ENCODE assay signal across 1 cellular context in the genomic region with DNA sequence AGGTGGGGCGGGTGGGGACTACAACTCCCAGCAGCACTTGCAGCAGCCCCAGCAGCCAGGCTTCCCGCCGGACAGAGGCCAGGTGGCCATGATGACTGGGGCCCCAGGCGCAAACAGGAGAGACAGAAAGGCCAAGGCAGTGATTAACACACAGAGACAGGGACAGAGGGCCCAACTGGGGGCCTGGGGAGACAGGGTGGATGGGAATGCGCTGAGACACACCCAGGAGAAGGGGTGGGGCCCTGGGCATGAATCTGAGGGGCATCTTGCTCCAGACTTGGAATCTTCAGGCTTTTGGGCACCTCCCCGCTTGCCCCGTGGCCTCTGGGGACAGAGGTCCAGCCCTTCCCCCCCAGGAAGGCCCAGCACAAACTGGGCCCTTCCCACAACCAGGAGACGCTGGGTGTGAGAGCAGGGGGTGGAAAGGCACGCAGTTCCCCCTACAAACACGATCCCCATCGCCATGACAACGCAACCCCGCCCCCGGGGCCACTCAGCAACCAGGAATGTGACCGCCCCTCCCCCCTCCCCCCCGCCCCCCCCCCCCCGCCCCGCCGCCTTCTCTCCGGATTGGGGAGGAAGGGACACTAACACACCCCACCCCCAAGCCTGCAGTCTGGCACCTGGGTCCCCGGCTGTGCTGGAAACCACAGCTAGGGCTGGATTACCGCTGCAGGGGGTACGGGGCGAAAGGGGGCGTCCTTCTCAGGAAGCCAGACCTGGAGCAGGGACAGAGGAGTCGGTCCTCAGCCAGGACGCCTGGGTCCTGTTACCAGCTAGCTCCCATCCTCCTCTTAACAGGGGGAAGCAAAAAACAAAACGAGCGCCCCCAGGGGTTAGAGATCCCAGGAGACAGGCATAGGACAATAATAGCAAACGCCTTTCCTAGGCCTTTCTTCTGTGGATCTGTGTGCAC.
TF ChIP-seq lines count a peak whose summit lies in the region.

No MANE protein-coding gene starts in this region.

TF ChIP-seq in HEK293, 187 proteins besides CTCF, POLR2A, EP300 and RAD21 (continued from another document and continues in another):
- no peak for TF ChIP-seq ZSCAN18 (tag by site-specific recombination; IDR thresholded peaks at IDR 0.05)
- TF ChIP-seq, protein P1, sequence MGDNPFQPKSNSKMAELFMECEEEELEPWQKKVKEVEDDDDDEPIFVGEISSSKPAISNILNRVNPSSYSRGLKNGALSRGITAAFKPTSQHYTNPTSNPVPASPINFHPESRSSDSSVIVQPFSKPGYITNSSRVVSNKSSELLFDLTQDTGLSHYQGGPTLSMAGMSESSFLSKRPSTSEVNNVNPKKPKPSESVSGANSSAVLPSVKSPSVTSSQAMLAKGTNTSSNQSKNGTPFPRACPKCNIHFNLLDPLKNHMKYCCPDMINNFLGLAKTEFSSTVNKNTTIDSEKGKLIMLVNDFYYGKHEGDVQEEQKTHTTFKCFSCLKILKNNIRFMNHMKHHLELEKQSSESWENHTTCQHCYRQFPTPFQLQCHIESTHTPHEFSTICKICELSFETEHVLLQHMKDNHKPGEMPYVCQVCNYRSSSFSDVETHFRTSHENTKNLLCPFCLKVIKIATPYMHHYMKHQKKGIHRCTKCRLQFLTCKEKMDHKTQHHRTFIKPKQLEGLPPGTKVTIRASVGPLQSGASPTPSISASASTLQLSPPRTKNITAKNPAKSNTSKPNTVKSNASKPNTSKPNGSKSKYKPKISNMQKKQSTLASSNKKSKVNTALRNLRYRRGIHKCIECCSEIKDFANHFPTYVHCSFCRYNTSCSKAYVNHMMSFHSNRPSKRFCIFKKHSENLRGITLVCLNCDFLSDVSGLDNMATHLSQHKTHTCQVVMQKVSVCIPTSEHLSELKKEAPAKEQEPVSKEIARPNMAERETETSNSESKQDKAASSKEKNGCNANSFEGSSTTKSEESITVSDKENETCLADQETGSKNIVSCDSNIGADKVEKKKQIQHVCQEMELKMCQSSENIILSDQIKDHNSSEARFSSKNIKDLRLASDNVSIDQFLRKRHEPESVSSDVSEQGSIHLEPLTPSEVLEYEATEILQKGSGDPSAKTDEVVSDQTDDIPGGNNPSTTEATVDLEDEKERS (tag by site-specific recombination; IDR thresholded peaks at IDR 0.05): no peak
- no peak for TF ChIP-seq ZNF624 (tag by site-specific recombination; IDR thresholded peaks at IDR 0.05)
- TF ChIP-seq GLIS1 (tag by site-specific recombination; IDR thresholded peaks at IDR 0.05): peak; percentile 90
- TF ChIP-seq OVOL3 (tag by site-specific recombination; IDR thresholded peaks at IDR 0.05): no peak
- TF ChIP-seq ZIC2 (tag by site-specific recombination; IDR thresholded peaks at IDR 0.05): peak; percentile 49
- TF ChIP-seq ZNF629 (tag by site-specific recombination; IDR thresholded peaks at IDR 0.05): no peak
- TF ChIP-seq ZNF140 (tag by site-specific recombination; IDR thresholded peaks at IDR 0.05): no peak
- peak; percentile 63 for TF ChIP-seq SP2 (tag by site-specific recombination; IDR thresholded peaks at IDR 0.05)
- TF ChIP-seq ZNF18 (tag by site-specific recombination; IDR thresholded peaks at IDR 0.05): no peak
- TF ChIP-seq ZBTB11 (tag by site-specific recombination; conservative IDR thresholded peaks at IDR 0.05; ENCODE audit: low read depth): peak; percentile 56
- no peak for TF ChIP-seq ZNF292 (tag by site-specific recombination; IDR thresholded peaks at IDR 0.05; ENCODE audit: borderline replicate concordance, low read depth)
- no peak for TF ChIP-seq KLF7 (tag by site-specific recombination; IDR thresholded peaks at IDR 0.05; ENCODE audit: borderline replicate concordance)
- no peak for TF ChIP-seq SETDB1 (IDR thresholded peaks at IDR 0.05; ENCODE audit: insufficient read length, low read length)
- no peak for TF ChIP-seq ZNF37A (tag by site-specific recombination; IDR thresholded peaks at IDR 0.05)
- no peak for TF ChIP-seq ZNF175 (tag by site-specific recombination; IDR thresholded peaks at IDR 0.05)
- no peak; the same call in 1 of the 2 replicates for TF ChIP-seq OSR2 (tag by site-specific recombination; IDR thresholded peaks at IDR 0.05)
- TF ChIP-seq, protein P2, sequence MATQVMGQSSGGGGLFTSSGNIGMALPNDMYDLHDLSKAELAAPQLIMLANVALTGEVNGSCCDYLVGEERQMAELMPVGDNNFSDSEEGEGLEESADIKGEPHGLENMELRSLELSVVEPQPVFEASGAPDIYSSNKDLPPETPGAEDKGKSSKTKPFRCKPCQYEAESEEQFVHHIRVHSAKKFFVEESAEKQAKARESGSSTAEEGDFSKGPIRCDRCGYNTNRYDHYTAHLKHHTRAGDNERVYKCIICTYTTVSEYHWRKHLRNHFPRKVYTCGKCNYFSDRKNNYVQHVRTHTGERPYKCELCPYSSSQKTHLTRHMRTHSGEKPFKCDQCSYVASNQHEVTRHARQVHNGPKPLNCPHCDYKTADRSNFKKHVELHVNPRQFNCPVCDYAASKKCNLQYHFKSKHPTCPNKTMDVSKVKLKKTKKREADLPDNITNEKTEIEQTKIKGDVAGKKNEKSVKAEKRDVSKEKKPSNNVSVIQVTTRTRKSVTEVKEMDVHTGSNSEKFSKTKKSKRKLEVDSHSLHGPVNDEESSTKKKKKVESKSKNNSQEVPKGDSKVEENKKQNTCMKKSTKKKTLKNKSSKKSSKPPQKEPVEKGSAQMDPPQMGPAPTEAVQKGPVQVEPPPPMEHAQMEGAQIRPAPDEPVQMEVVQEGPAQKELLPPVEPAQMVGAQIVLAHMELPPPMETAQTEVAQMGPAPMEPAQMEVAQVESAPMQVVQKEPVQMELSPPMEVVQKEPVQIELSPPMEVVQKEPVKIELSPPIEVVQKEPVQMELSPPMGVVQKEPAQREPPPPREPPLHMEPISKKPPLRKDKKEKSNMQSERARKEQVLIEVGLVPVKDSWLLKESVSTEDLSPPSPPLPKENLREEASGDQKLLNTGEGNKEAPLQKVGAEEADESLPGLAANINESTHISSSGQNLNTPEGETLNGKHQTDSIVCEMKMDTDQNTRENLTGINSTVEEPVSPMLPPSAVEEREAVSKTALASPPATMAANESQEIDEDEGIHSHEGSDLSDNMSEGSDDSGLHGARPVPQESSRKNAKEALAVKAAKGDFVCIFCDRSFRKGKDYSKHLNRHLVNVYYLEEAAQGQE (tag by site-specific recombination; IDR thresholded peaks at IDR 0.05): no peak; the same call in 1 of the 2 replicates
- no peak for TF ChIP-seq ZBTB7A (tag by site-specific recombination; IDR thresholded peaks at IDR 0.05; ENCODE audit: low read depth)
- TF ChIP-seq ZNF660 (tag by site-specific recombination; IDR thresholded peaks at IDR 0.05): 0 out of 2 replicates have a peak, but pooled peaks have one; percentile 39
- TF ChIP-seq ZEB2 (tag by site-specific recombination; IDR thresholded peaks at IDR 0.05): peak; percentile 10; the same call in 1 of the 2 replicates
- no peak for TF ChIP-seq ZNF670 (tag by site-specific recombination; IDR thresholded peaks at IDR 0.05; ENCODE audit: low read depth)
- TF ChIP-seq, protein P3, sequence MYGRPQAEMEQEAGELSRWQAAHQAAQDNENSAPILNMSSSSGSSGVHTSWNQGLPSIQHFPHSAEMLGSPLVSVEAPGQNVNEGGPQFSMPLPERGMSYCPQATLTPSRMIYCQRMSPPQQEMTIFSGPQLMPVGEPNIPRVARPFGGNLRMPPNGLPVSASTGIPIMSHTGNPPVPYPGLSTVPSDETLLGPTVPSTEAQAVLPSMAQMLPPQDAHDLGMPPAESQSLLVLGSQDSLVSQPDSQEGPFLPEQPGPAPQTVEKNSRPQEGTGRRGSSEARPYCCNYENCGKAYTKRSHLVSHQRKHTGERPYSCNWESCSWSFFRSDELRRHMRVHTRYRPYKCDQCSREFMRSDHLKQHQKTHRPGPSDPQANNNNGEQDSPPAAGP (tag by site-specific recombination; IDR thresholded peaks at IDR 0.05): peak; percentile 65
- no peak for TF ChIP-seq ZNF221 (tag by site-specific recombination; IDR thresholded peaks at IDR 0.05; ENCODE audit: borderline replicate concordance)
- no peak for TF ChIP-seq ZNF404 (tag by site-specific recombination; IDR thresholded peaks at IDR 0.05)
- no peak for TF ChIP-seq ZNF23 (tag by site-specific recombination; IDR thresholded peaks at IDR 0.05; ENCODE audit: borderline replicate concordance)
- TF ChIP-seq ZNF184 (tag by site-specific recombination; IDR thresholded peaks at IDR 0.05): no peak
- no peak for TF ChIP-seq ZNF266 (tag by site-specific recombination; IDR thresholded peaks at IDR 0.05; ENCODE audit: low read depth)
- TF ChIP-seq ZNF596 (tag by site-specific recombination; IDR thresholded peaks at IDR 0.05): 0 out of 2 replicates have a peak, but pooled peaks have one; percentile 10
- no peak for TF ChIP-seq BCL11B (tag by site-specific recombination; IDR thresholded peaks at IDR 0.05; ENCODE audit: low read depth)
- TF ChIP-seq GLIS2 (tag by site-specific recombination; IDR thresholded peaks at IDR 0.05): peak; percentile 88
- TF ChIP-seq ZFP3 (tag by site-specific recombination; IDR thresholded peaks at IDR 0.05; ENCODE audit: low read depth): no peak
- TF ChIP-seq ZNF214 (tag by site-specific recombination; IDR thresholded peaks at IDR 0.05; ENCODE audit: borderline replicate concordance): no peak
- TF ChIP-seq BCL11A (tag by site-specific recombination; IDR thresholded peaks at IDR 0.05; ENCODE audit: low read depth): no peak
- TF ChIP-seq ZNF792 (tag by site-specific recombination; IDR thresholded peaks at IDR 0.05): no peak
- no peak for TF ChIP-seq ZBTB21 (tag by site-specific recombination; IDR thresholded peaks at IDR 0.05)
- no peak for TF ChIP-seq ZNF202 (tag by site-specific recombination; IDR thresholded peaks at IDR 0.05; ENCODE audit: borderline replicate concordance)
- TF ChIP-seq, protein P4, sequence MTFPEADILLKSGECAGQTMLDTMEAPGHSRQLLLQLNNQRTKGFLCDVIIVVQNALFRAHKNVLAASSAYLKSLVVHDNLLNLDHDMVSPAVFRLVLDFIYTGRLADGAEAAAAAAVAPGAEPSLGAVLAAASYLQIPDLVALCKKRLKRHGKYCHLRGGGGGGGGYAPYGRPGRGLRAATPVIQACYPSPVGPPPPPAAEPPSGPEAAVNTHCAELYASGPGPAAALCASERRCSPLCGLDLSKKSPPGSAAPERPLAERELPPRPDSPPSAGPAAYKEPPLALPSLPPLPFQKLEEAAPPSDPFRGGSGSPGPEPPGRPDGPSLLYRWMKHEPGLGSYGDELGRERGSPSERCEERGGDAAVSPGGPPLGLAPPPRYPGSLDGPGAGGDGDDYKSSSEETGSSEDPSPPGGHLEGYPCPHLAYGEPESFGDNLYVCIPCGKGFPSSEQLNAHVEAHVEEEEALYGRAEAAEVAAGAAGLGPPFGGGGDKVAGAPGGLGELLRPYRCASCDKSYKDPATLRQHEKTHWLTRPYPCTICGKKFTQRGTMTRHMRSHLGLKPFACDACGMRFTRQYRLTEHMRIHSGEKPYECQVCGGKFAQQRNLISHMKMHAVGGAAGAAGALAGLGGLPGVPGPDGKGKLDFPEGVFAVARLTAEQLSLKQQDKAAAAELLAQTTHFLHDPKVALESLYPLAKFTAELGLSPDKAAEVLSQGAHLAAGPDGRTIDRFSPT (tag by site-specific recombination; IDR thresholded peaks at IDR 0.05): no peak
- TF ChIP-seq ZNF610 (tag by site-specific recombination; IDR thresholded peaks at IDR 0.05; ENCODE audit: borderline replicate concordance): no peak
- no peak for TF ChIP-seq ZNF133 (tag by site-specific recombination; IDR thresholded peaks at IDR 0.05)
- TF ChIP-seq ZNF548 (tag by site-specific recombination; IDR thresholded peaks at IDR 0.05): no peak
